ENCODE assay signal across 20 cellular contexts in the genomic region with DNA sequence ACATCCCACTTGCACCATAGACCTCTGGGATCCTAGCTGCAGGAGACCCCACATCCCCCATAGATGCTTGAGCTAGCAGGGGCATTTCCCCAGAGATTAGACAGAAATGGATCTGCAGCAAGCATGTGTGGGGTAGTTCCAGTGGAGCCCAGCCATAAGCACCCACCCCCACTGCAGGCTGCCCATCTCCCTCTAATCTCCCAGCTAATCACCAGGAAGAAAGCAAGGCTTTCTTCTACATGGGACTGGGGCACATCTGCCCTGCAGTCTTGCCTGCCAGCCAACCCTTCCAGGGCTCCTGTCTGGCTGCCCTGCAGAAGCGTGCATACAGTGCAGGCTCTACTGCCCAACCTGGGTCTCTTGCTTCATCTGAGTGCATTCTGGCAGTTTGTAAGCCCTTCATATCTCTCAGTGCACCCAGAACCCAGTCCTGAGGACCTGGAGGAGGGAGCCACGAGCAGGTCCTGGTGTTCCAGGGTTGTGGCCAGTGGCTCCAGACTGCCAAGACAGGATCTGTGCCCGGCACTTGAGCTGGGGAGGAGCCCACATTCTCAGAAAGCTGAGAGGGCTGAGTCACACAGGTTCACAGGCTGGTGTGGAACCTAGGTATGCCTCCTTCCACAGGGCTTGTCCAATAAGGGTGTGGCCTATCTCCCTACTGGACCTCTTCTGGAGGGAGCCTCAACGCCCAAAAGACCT. TPM values are rescaled to one million over a fixed set of nuclear protein-coding genes. Genes with fewer than 3 reads are reported as not detected.
A peak's percentile ranks its signal among the peaks of the same experiment; 100 is the strongest.
DNase-seq lines count a peak whose midpoint lies in the region; ATAC-seq and TF ChIP-seq lines count a peak whose summit lies in the region.
"Had no signal": no experiment of that assay in that cellular context is flagged by ENCODE, and none has a peak within 500 bp of the region (broad histone marks: within the 10 kb centered on the region; RNA-seq: fewer than 3 reads in every experiment).

No MANE protein-coding gene starts in this region.

- H3K4me1 Mint-ChIP-seq in WTC11 = no peaks in the 10 kb centered on the region
- H3K4me1 Mint-ChIP-seq: activated T-helper 17 cell treated with anti-CD3 and anti-CD28 coated beads, Interleukin-2, amount 50 U/mL, for 72 hours; CD14-positive monocyte had no signal

- H3K36me3 Mint-ChIP-seq in WTC11 = no peaks in the 10 kb centered on the region
- no peaks in the 10 kb centered on the region for H3K36me3 Mint-ChIP-seq in activated naive CD4-positive, alpha-beta T cell treated with anti-CD3 and anti-CD28 coated beads, Interleukin-2, amount 50 U/mL, for 72 hours
- H3K36me3 Mint-ChIP-seq: CD14-positive monocyte had no signal

- ATAC-seq in WTC11 = peak; percentile 26; the same call in 1 of the 2 replicates
- no peak for ATAC-seq in HG03280 (IDR thresholded peaks at IDR 0.05; ENCODE audit: unreplicated experiment)
- ATAC-seq in activated naive CD4-positive, alpha-beta T cell treated with anti-CD3 and anti-CD28 coated beads, Interleukin-2, amount 50 U/mL, for 72 hours = no peak
- ATAC-seq: activated T-helper 17 cell treated with anti-CD3 and anti-CD28 coated beads, Interleukin-2, amount 50 U/mL, for 72 hours; left colon; psoas muscle had no signal

- H3K27ac Mint-ChIP-seq in WTC11 = no peak overlapping the region
- no peak overlapping the region for H3K27ac Mint-ChIP-seq in activated naive CD4-positive, alpha-beta T cell treated with anti-CD3 and anti-CD28 coated beads, Interleukin-2, amount 50 U/mL, for 72 hours
- H3K27ac Mint-ChIP-seq: activated T-helper 17 cell treated with anti-CD3 and anti-CD28 coated beads, Interleukin-2, amount 50 U/mL, for 72 hours; CD14-positive monocyte had no signal

- CTCF ChIA-PET in WTC11 (lab: Charles Lee) = interaction anchor here (1.5 to 4.8 kb wide), 3 partner anchors 14 to 202 kb away, joined by 3 to 37 read pairs (median 4); no protein-coding TSS in a partner anchor

- TF ChIP-seq CTCF in WTC11 (IDR thresholded peaks at IDR 0.05) = no peak

- POLR2A ChIA-PET in WTC11 (lab: Charles Lee) = interaction anchor here (1.3 kb wide), 1 partner anchor 50 kb away, joined by 3 read pairs; the partner anchor contains the start of gene IGSF11

- H3K9me3 Mint-ChIP-seq in WTC11 = peaks cover 2% of the 10 kb centered on the region
- no peaks in the 10 kb centered on the region for H3K9me3 Mint-ChIP-seq in activated naive CD4-positive, alpha-beta T cell treated with anti-CD3 and anti-CD28 coated beads, Interleukin-2, amount 50 U/mL, for 72 hours
- H3K9me3 Mint-ChIP-seq: activated T-helper 17 cell treated with anti-CD3 and anti-CD28 coated beads, Interleukin-2, amount 50 U/mL, for 72 hours had no signal

- H3K4me3 Mint-ChIP-seq in WTC11 = no peak overlapping the region
- H3K4me3 Mint-ChIP-seq: activated T-helper 17 cell treated with anti-CD3 and anti-CD28 coated beads, Interleukin-2, amount 50 U/mL, for 72 hours; CD14-positive monocyte had no signal

- no peaks in the 10 kb centered on the region for H3K27me3 Mint-ChIP-seq in WTC11 (ENCODE audit: low read depth)

- DNase-seq in A172 (ENCODE audit: low spot score) (peak; percentile 5), HT1080 (ENCODE audit: low read depth) (peak; percentile 28), WTC11 (ENCODE audit: low spot score) (no peak), kidney tubule cell (ENCODE audit: low spot score) (peak; percentile 66), KG1 (lab: John Stamatoyannopoulos, UW) (no peak), SKM-1 treated with dmso at 0.1 percent for 144 hours (lab: John Stamatoyannopoulos, UW; ENCODE audit: unreplicated experiment) (no peak)
- no peak for DNase-seq in activated naive CD4-positive, alpha-beta T cell treated with anti-CD3 and anti-CD28 coated beads, Interleukin-2, amount 50 U/mL, for 72 hours (ENCODE audit: low spot score in 2 of 2)
- DNase-seq: activated CD4-positive, alpha-beta T cell treated with anti-CD3 and anti-CD28 coated beads for 1 hour; dermis blood vessel endothelial cell; foreskin melanocyte; left colon; NCI-H1092; NCI-H2081 treated with DMSO at 0.1 percent for 48 hours; NCI-H69; psoas muscle; stimulated activated CD4-positive, alpha-beta T cell treated with anti-CD3 and anti-CD28 coated beads, Interleukin-4, amount 100 ng/mL, for 1 hour had no signal

TF ChIP-seq in WTC11, 78 proteins besides CTCF, POLR2A, EP300 and RAD21 (continues in another document):
- TF ChIP-seq KAT7 (CRISPR knock-in tag; IDR thresholded peaks at IDR 0.05; ENCODE audit: borderline replicate concordance) (no peak), TEAD4 (CRISPR knock-in tag; IDR thresholded peaks at IDR 0.05) (no peak), ZNF219 (CRISPR knock-in tag; IDR thresholded peaks at IDR 0.05; ENCODE audit: borderline replicate concordance) (no peak), CDX4 (CRISPR knock-in tag; IDR thresholded peaks at IDR 0.05; ENCODE audit: borderline replicate concordance) (no peak), USF2 (CRISPR knock-in tag; IDR thresholded peaks at IDR 0.05) (no peak), RORB (CRISPR knock-in tag; IDR thresholded peaks at IDR 0.05) (no peak), SMAD4 (CRISPR knock-in tag; IDR thresholded peaks at IDR 0.05) (no peak), CREM (CRISPR knock-in tag; IDR thresholded peaks at IDR 0.05) (no peak), NFYB (CRISPR knock-in tag; conservative IDR thresholded peaks at IDR 0.05; ENCODE audit: low read depth) (no peak)
- TF ChIP-seq, protein P1, sequence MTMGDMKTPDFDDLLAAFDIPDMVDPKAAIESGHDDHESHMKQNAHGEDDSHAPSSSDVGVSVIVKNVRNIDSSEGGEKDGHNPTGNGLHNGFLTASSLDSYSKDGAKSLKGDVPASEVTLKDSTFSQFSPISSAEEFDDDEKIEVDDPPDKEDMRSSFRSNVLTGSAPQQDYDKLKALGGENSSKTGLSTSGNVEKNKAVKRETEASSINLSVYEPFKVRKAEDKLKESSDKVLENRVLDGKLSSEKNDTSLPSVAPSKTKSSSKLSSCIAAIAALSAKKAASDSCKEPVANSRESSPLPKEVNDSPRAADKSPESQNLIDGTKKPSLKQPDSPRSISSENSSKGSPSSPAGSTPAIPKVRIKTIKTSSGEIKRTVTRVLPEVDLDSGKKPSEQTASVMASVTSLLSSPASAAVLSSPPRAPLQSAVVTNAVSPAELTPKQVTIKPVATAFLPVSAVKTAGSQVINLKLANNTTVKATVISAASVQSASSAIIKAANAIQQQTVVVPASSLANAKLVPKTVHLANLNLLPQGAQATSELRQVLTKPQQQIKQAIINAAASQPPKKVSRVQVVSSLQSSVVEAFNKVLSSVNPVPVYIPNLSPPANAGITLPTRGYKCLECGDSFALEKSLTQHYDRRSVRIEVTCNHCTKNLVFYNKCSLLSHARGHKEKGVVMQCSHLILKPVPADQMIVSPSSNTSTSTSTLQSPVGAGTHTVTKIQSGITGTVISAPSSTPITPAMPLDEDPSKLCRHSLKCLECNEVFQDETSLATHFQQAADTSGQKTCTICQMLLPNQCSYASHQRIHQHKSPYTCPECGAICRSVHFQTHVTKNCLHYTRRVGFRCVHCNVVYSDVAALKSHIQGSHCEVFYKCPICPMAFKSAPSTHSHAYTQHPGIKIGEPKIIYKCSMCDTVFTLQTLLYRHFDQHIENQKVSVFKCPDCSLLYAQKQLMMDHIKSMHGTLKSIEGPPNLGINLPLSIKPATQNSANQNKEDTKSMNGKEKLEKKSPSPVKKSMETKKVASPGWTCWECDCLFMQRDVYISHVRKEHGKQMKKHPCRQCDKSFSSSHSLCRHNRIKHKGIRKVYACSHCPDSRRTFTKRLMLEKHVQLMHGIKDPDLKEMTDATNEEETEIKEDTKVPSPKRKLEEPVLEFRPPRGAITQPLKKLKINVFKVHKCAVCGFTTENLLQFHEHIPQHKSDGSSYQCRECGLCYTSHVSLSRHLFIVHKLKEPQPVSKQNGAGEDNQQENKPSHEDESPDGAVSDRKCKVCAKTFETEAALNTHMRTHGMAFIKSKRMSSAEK (CRISPR knock-in tag; IDR thresholded peaks at IDR 0.05; ENCODE audit: borderline replicate concordance) = no peak
- TF ChIP-seq, protein P2, sequence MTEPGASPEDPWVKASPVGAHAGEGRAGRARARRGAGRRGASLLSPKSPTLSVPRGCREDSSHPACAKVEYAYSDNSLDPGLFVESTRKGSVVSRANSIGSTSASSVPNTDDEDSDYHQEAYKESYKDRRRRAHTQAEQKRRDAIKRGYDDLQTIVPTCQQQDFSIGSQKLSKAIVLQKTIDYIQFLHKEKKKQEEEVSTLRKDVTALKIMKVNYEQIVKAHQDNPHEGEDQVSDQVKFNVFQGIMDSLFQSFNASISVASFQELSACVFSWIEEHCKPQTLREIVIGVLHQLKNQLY (CRISPR knock-in tag; IDR thresholded peaks at IDR 0.05) = no peak
- TF ChIP-seq, protein P3, sequence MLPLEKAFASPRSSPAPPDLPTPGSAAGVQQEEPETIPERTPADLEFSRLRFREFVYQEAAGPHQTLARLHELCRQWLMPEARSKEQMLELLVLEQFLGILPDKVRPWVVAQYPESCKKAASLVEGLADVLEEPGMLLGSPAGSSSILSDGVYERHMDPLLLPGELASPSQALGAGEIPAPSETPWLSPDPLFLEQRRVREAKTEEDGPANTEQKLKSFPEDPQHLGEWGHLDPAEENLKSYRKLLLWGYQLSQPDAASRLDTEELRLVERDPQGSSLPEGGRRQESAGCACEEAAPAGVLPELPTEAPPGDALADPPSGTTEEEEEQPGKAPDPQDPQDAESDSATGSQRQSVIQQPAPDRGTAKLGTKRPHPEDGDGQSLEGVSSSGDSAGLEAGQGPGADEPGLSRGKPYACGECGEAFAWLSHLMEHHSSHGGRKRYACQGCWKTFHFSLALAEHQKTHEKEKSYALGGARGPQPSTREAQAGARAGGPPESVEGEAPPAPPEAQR (CRISPR knock-in tag; IDR thresholded peaks at IDR 0.05) = no peak

RNA-seq across cellular contexts. Expression of gene IGSF11, which starts 49.9 kb away (rescaled TPM):
- total RNA-seq in A172 (2014; rRNA removed; shearing (Covaris generic)) = not detected in 2 replicates
- total RNA-seq in HT1080 (2014; rRNA removed; shearing (Covaris generic)) = not detected in 2 replicates
- polyA plus RNA-seq in HT1080 (2015; cell fraction: cytosol; rRNA removed) = 0.02 and 0.05 TPM in 2 replicates
- polyA plus RNA-seq in HT1080 (2015; cell fraction: nucleus; rRNA removed) = 0.06 TPM in 1 of 2 replicates, not detected in the other
- total RNA-seq in WTC11 (2021) = 1.6 to 2.0 TPM (median 1.7 TPM) in 3 replicates
- not detected for total RNA-seq in activated naive CD4-positive, alpha-beta T cell treated with anti-CD3 and anti-CD28 coated beads, Interleukin-2, amount 50 U/mL, for 72 hours
- total RNA-seq: dermis blood vessel endothelial cell, smooth muscle cell had no signal
- polyA plus RNA-seq: CD14-positive monocyte, smooth muscle cell had no signal

Comparison
In these comparisons a context has a peak if more than half of its experiments do, and no peak if none do; other contexts are left out.
1. DNase-seq: peak in A172 (single experiment), HT1080 (single experiment) and kidney tubule cell (single experiment); none in WTC11 (single experiment), KG1 (single experiment), activated naive CD4-positive, alpha-beta T cell treated with anti-CD3 and anti-CD28 coated beads, Interleukin-2, amount 50 U/mL, for 72 hours (0 of 2) and SKM-1 treated with dmso at 0.1 percent for 144 hours (single experiment).